27 cellular contexts compared by ENCODE assay signal in the genomic region with DNA sequence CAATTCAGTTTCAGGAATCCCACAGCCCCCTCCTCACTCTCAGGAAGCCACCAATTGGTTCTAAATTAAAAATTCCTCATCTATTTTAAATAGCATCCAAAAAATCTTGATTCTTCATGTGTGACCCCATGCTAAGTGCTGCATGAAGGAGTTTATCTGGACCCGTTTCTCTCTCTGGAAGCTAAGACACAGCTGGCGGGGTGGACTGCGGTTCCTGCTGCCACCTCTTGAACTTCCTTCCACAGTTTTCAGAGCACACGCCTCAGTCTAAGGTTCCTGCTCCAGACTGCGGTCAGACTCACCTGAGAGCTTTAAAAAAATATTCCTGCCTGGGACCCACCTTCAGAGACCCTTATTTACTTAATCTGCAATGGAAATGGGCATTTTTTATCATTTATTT. TPM values are rescaled to one million over a fixed set of nuclear protein-coding genes. Genes with fewer than 3 reads are reported as not detected.
"Had no signal": no experiment of that assay in that cellular context is flagged by ENCODE, and none has a peak within 500 bp of the region (broad histone marks: within the 10 kb centered on the region; RNA-seq: fewer than 3 reads in every experiment).

No MANE protein-coding gene starts in this region.

- H3K27ac ChIP-seq: ascending aorta, brain microvascular endothelial cell, colonic mucosa, dorsolateral prefrontal cortex, esophagus squamous epithelium, left lung, neural progenitor cell had no signal

- H3K27me3 ChIP-seq: ascending aorta, brain microvascular endothelial cell, colonic mucosa, gastroesophageal sphincter, neural progenitor cell, transverse colon, uterus had no signal

- H3K27me3 Mint-ChIP-seq: progenitor cell of endocrine pancreas had no signal

- H3K4me1 ChIP-seq: ascending aorta, colonic mucosa, neural progenitor cell, uterus had no signal

- ATAC-seq: left lung; stimulated activated effector memory CD8-positive, alpha-beta T cell treated with anti-CD3 and anti-CD28 coated beads, Interleukin-12 subunit alpha, Interleukin-12 subunit beta, amount 100 ng/mL, for 72 hours; stimulated activated naive CD8-positive, alpha-beta T cell treated with anti-CD3 and anti-CD28 coated beads, Interleukin-15, amount 100 ng/mL, for 72 hours; T-cell; WTC11 had no signal

- H3K4me3 ChIP-seq: ascending aorta, colonic mucosa, dorsolateral prefrontal cortex, esophagus squamous epithelium, gastroesophageal sphincter, left lung, neural progenitor cell, transverse colon, uterus had no signal

- H3K27ac Mint-ChIP-seq: activated naive CD4-positive, alpha-beta T cell treated with anti-CD3 and anti-CD28 coated beads, Interleukin-2, amount 50 U/mL, for 24 hours; neural progenitor cell; progenitor cell of endocrine pancreas; stimulated activated effector memory CD8-positive, alpha-beta T cell treated with anti-CD3 and anti-CD28 coated beads, Interleukin-12 subunit alpha, Interleukin-12 subunit beta, amount 100 ng/mL, for 72 hours; T-cell; T-helper 2 cell treated with Interferon-gamma antibody and Interleukin-4, amounts not matched to agents 5 μg/mL and 100 μg/mL, for 36 hours; WTC11 had no signal

- H3K9me3 Mint-ChIP-seq: activated naive CD4-positive, alpha-beta T cell treated with anti-CD3 and anti-CD28 coated beads, Interleukin-2, amount 50 U/mL, for 24 hours; central memory CD8-positive, alpha-beta T cell; neural progenitor cell; stimulated activated effector memory CD8-positive, alpha-beta T cell treated with anti-CD3 and anti-CD28 coated beads, Interleukin-12 subunit alpha, Interleukin-12 subunit beta, amount 100 ng/mL, for 72 hours; stimulated activated naive CD8-positive, alpha-beta T cell treated with anti-CD3 and anti-CD28 coated beads, Interleukin-15, amount 100 ng/mL, for 72 hours; T-cell; T-helper 2 cell treated with Interferon-gamma antibody and Interleukin-4, amounts not matched to agents 5 μg/mL and 100 μg/mL, for 36 hours; WTC11 had no signal

- H3K9me3 ChIP-seq: ascending aorta, colonic mucosa, esophagus squamous epithelium, gastroesophageal sphincter, left lung, transverse colon, uterus had no signal

- DNase-seq: activated gamma-delta T cell treated with Interleukin-2 at 50 U/mL for 16 hours; activated T-cell treated with anti-CD3 and anti-CD28 coated beads, Interleukin-2, amount 50 U/mL, for 1 hour; brain microvascular endothelial cell; colonic mucosa; dorsolateral prefrontal cortex; esophagus squamous epithelium; head of caudate nucleus; left lung; retina; small intestine; stimulated activated CD4-positive, alpha-beta T cell treated with anti-CD3 and anti-CD28 coated beads, Interleukin-2, amount 100 ng/mL, for 24 hours; stimulated activated naive CD8-positive, alpha-beta T cell treated with anti-CD3 and anti-CD28 coated beads, Interleukin-15, amount 100 ng/mL, for 72 hours; T-cell; transverse colon; uterus had no signal

- H3K4me3 Mint-ChIP-seq: activated naive CD4-positive, alpha-beta T cell treated with anti-CD3 and anti-CD28 coated beads, Interleukin-2, amount 50 U/mL, for 24 hours; central memory CD8-positive, alpha-beta T cell; neural progenitor cell; stimulated activated effector memory CD8-positive, alpha-beta T cell treated with anti-CD3 and anti-CD28 coated beads, Interleukin-12 subunit alpha, Interleukin-12 subunit beta, amount 100 ng/mL, for 72 hours; stimulated activated naive CD8-positive, alpha-beta T cell treated with anti-CD3 and anti-CD28 coated beads, Interleukin-15, amount 100 ng/mL, for 72 hours; T-cell; T-helper 2 cell treated with Interferon-gamma antibody and Interleukin-4, amounts not matched to agents 5 μg/mL and 100 μg/mL, for 36 hours; WTC11 had no signal

- H3K36me3 ChIP-seq: ascending aorta, brain microvascular endothelial cell, colonic mucosa, esophagus squamous epithelium, gastroesophageal sphincter, left lung, neural progenitor cell, transverse colon, uterus had no signal

- H3K36me3 Mint-ChIP-seq: activated naive CD4-positive, alpha-beta T cell treated with anti-CD3 and anti-CD28 coated beads, Interleukin-2, amount 50 U/mL, for 24 hours; neural progenitor cell; stimulated activated effector memory CD8-positive, alpha-beta T cell treated with anti-CD3 and anti-CD28 coated beads, Interleukin-12 subunit alpha, Interleukin-12 subunit beta, amount 100 ng/mL, for 72 hours; T-cell; WTC11 had no signal

RNA-seq across cellular contexts. Expression of gene LYZL1, which starts 34.5 kb away (rescaled TPM):
- total RNA-seq: ascending aorta, colonic mucosa, dorsolateral prefrontal cortex, esophagus squamous epithelium, gastroesophageal sphincter, left lung, mononuclear cell, omental fat pad, progenitor cell of endocrine pancreas, T-cell, transverse colon, uterus, WTC11 had no signal
- polyA plus RNA-seq: keratinocyte, small intestine had no signal
